ENCODE assay signal across 20 cellular contexts in genomic region chr14:34172477-34173368, GRCh38.
"Had no signal": no experiment of that assay in that cellular context is flagged by ENCODE, and none has a peak within 500 bp of the region (broad histone marks: within the 10 kb centered on the region; RNA-seq: fewer than 3 reads in every experiment).

No MANE protein-coding gene starts in this region.

- H3K4me1 Mint-ChIP-seq: activated CD4-positive, alpha-beta memory T cell treated with anti-CD3 and anti-CD28 coated beads, Interleukin-2, amount 10 ng/mL, durations not matched to agents 7 days and 5 days; activated CD8-positive, alpha-beta memory T cell treated with anti-CD3 and anti-CD28 coated beads, Interleukin-2, amount 10 ng/mL, durations not matched to agents 7 days and 5 days; endodermal cell had no signal

- H3K9me3 Mint-ChIP-seq: activated B cell treated with CpG ODN at 0.5 μM for 24 hours; activated CD4-positive, alpha-beta memory T cell treated with anti-CD3 and anti-CD28 coated beads, Interleukin-2, amount 10 ng/mL, durations not matched to agents 7 days and 5 days; endodermal cell had no signal

- H3K4me1 ChIP-seq: colonic mucosa, vagina had no signal

- H3K4me3 Mint-ChIP-seq: activated B cell treated with CpG ODN at 0.5 μM for 24 hours; activated CD4-positive, alpha-beta memory T cell treated with anti-CD3 and anti-CD28 coated beads, Interleukin-2, amount 10 ng/mL, durations not matched to agents 7 days and 5 days; activated CD8-positive, alpha-beta memory T cell treated with anti-CD3 and anti-CD28 coated beads, Interleukin-2, amount 10 ng/mL, durations not matched to agents 7 days and 5 days; activated naive CD8-positive, alpha-beta T cell; endodermal cell; naive B cell had no signal

- H3K36me3 ChIP-seq: colonic mucosa, transverse colon, vagina had no signal

- H3K27ac Mint-ChIP-seq: activated B cell treated with CpG ODN at 0.5 μM for 24 hours; activated CD4-positive, alpha-beta memory T cell treated with anti-CD3 and anti-CD28 coated beads, Interleukin-2, amount 10 ng/mL, durations not matched to agents 7 days and 5 days; activated CD8-positive, alpha-beta memory T cell treated with anti-CD3 and anti-CD28 coated beads, Interleukin-2, amount 10 ng/mL, durations not matched to agents 7 days and 5 days; activated naive CD8-positive, alpha-beta T cell; endodermal cell; naive B cell had no signal

- ATAC-seq: activated CD8-positive, alpha-beta memory T cell treated with anti-CD3 and anti-CD28 coated beads, Interleukin-2, amount 10 ng/mL, durations not matched to agents 7 days and 5 days; mucosa of descending colon; stimulated activated naive CD8-positive, alpha-beta T cell treated with anti-CD3 and anti-CD28 coated beads, Interleukin-15, Interleukin-2, amounts not matched to agents 100 U/mL and 50 U/mL, for 24 hours had no signal

- H3K27me3 ChIP-seq: colonic mucosa, transverse colon, vagina had no signal

- H3K27ac ChIP-seq: colonic mucosa, epithelial cell of prostate, parathyroid adenoma, transverse colon, vagina had no signal

- H3K27me3 Mint-ChIP-seq: activated B cell treated with CpG ODN at 0.5 μM for 24 hours; activated CD8-positive, alpha-beta memory T cell treated with anti-CD3 and anti-CD28 coated beads, Interleukin-2, amount 10 ng/mL, durations not matched to agents 7 days and 5 days; activated naive CD8-positive, alpha-beta T cell had no signal

- DNase-seq: activated B cell treated with CpG ODN at 0.5 μM for 24 hours; activated CD4-positive, alpha-beta memory T cell treated with anti-CD3 and anti-CD28 coated beads, Interleukin-2, amount 10 ng/mL, durations not matched to agents 7 days and 5 days; activated CD4-positive, alpha-beta T cell treated with anti-CD3 and anti-CD28 coated beads for 4 hours; activated CD8-positive, alpha-beta memory T cell treated with anti-CD3 and anti-CD28 coated beads, Interleukin-2, amount 10 ng/mL, durations not matched to agents 7 days and 5 days; central memory CD4-positive, alpha-beta T cell; colonic mucosa; endodermal cell; foreskin fibroblast; hypothalamus; kidney; mesenchymal stem cell; mucosa of descending colon; naive B cell; stimulated activated naive CD8-positive, alpha-beta T cell treated with anti-CD3 and anti-CD28 coated beads, Interleukin-15, Interleukin-2, amounts not matched to agents 100 U/mL and 50 U/mL, for 24 hours; transverse colon had no signal

- H3K36me3 Mint-ChIP-seq: activated CD8-positive, alpha-beta memory T cell treated with anti-CD3 and anti-CD28 coated beads, Interleukin-2, amount 10 ng/mL, durations not matched to agents 7 days and 5 days; naive B cell had no signal

- H3K4me3 ChIP-seq: colonic mucosa, mucosa of descending colon, skin epidermis, transverse colon, vagina had no signal

- H3K9me3 ChIP-seq: colonic mucosa, mucosa of descending colon, transverse colon, vagina had no signal
